Comparison of ENCODE assay signal across 7 cellular contexts in genomic region chr6:134181726-134182125, GRCh38.
DNase-seq lines count a peak whose midpoint lies in the region; ATAC-seq and TF ChIP-seq lines count a peak whose summit lies in the region.
"Not testable (repeated sequence)": the region's sequence is repeated elsewhere in the genome, so short reads cannot be mapped to it uniquely, and the experiment has no call there.

No MANE protein-coding gene starts in this region.

- not testable (repeated sequence) for H3K79me2 ChIP-seq in GM23338 (replicated peaks; ENCODE audit: insufficient read depth)

- TF ChIP-seq POLR2A in upper lobe of left lung (IDR thresholded peaks at IDR 0.05): not testable (repeated sequence)

- ATAC-seq in GM23338: not testable (repeated sequence)
- ATAC-seq in esophagus mucosa: peak; percentile 17
- ATAC-seq in upper lobe of left lung (ENCODE audit: low FRiP score in 2 of 2): peak in 1 of 2 donors; percentile 2

- POLR2A ChIA-PET in Caco-2 (lab: Charles Lee): not testable (repeated sequence)

- H3K36me3 ChIP-seq in Caco-2 (ENCODE audit: control insufficient read depth, insufficient read depth, low read length); GM23338 (ENCODE audit: insufficient read depth); WERI-Rb-1; upper lobe of left lung: not testable (repeated sequence)
- peaks cover 13% of the 10 kb centered on the region for H3K36me3 ChIP-seq in neutrophil

- not testable (repeated sequence) for H3K9me3 Mint-ChIP-seq in Caco-2 (ENCODE audit: unreplicated experiment); GM23338

- not testable (repeated sequence) for TF ChIP-seq CTCF in Caco-2 (IDR thresholded peaks at IDR 0.05; ENCODE audit: insufficient read depth in 1 of 2, low read depth in 1 of 2, low read length in 1 of 2, severe bottlenecking in 1 of 2, unreplicated experiment in 1 of 2); GM23338 (conservative IDR thresholded peaks at IDR 0.05; ENCODE audit: low read depth in 2 of 2); WERI-Rb-1 (IDR thresholded peaks at IDR 0.05; ENCODE audit: low read depth, low read length); neutrophil (IDR thresholded peaks at IDR 0.05); upper lobe of left lung (IDR thresholded peaks at IDR 0.05)

- H3F3A ChIP-seq in GM23338 (replicated peaks; ENCODE audit: low read depth): not testable (repeated sequence)

- not testable (repeated sequence) for H3K27me3 Mint-ChIP-seq in Caco-2 (ENCODE audit: insufficient read depth, unreplicated experiment)
- peaks cover 12% of the 10 kb centered on the region for H3K27me3 Mint-ChIP-seq in GM23338 (ENCODE audit: insufficient read depth, low read depth, poor library complexity)

- CTCF ChIA-PET in Caco-2 (lab: Charles Lee): not testable (repeated sequence)

- not testable (repeated sequence) for H3K9me3 ChIP-seq in Caco-2; WERI-Rb-1 (ENCODE audit: severe bottlenecking); neutrophil; upper lobe of left lung

- not testable (repeated sequence) for BruUV-seq in Caco-2 (replicated peaks; lab: Mats Ljungman, UMichigan)

- TF ChIP-seq EP300 in upper lobe of left lung (IDR thresholded peaks at IDR 0.05): peak in 1 of 4 donors; percentile 22

- H3K27ac Mint-ChIP-seq in Caco-2 (ENCODE audit: unreplicated experiment): peak overlapping the region; percentile 34
- H3K27ac Mint-ChIP-seq in GM23338: not testable (repeated sequence)

- H3K9me2 ChIP-seq in GM23338 (ENCODE audit: insufficient read depth): not testable (repeated sequence)

- WGBS in upper lobe of left lung, 2 donors: 76 to 79% methylated on average over 5 of the region's 5 CpGs

- H2AFZ ChIP-seq in GM23338: peak overlapping the region; percentile 75; the same call in 1 of the 2 replicates

- H3K4me3 ChIP-seq in Caco-2 (ENCODE audit: low read depth, low read length); GM23338; WERI-Rb-1 (ENCODE audit: low read depth, low read length); neutrophil (ENCODE audit: low read depth in 1 of 2, low read length in 1 of 2); upper lobe of left lung: not testable (repeated sequence)

- H3K4me1 Mint-ChIP-seq in Caco-2 (ENCODE audit: low read depth, unreplicated experiment): peaks cover 27% of the 10 kb centered on the region
- peaks cover 38% of the 10 kb centered on the region for H3K4me1 Mint-ChIP-seq in GM23338

- not testable (repeated sequence) for DNase-seq in Caco-2; GM23338 (ENCODE audit: low spot score); WERI-Rb-1
- DNase-seq in NCI-H510A treated with DMSO at 0.1 percent for 48 hours (lab: John Stamatoyannopoulos, UW): peak; percentile 41
- DNase-seq in upper lobe of left lung: peak in 1 of 2 donors; percentile 80

- H3K27me3 ChIP-seq in Caco-2 (replicated peaks; ENCODE audit: control insufficient read depth, insufficient read depth, low read length); WERI-Rb-1 (ENCODE audit: insufficient read depth, low read depth, severe bottlenecking); neutrophil; upper lobe of left lung: not testable (repeated sequence)
- peaks cover 12% of the 10 kb centered on the region for H3K27me3 ChIP-seq in GM23338 (ENCODE audit: insufficient read depth)

- H4K20me1 ChIP-seq in GM23338 (replicated peaks; ENCODE audit: insufficient read depth): not testable (repeated sequence)

- H3K4me2 ChIP-seq in GM23338: not testable (repeated sequence)

- H3K4me3 Mint-ChIP-seq in Caco-2 (ENCODE audit: unreplicated experiment); GM23338: not testable (repeated sequence)

- H3K36me3 Mint-ChIP-seq in Caco-2 (ENCODE audit: insufficient read depth, unreplicated experiment); GM23338 (ENCODE audit: low read depth): not testable (repeated sequence)

- H3K27ac ChIP-seq in GM23338 (ENCODE audit: low read depth): not testable (repeated sequence)
- H3K27ac ChIP-seq in WERI-Rb-1 (peak overlapping the region; percentile 9; the same call in 1 of the 2 replicates), neutrophil (peak overlapping the region; percentile 33), upper lobe of left lung (peak overlapping the region in 3 of 4 donors; percentile 30 to 65 (median 51))

- intact Hi-C loops in Caco-2 (cut with micrococcal nuclease; ENCODE audit: unreplicated experiment): not testable (repeated sequence)

- H3K4me1 ChIP-seq in Caco-2 (peaks cover 39% of the 10 kb centered on the region), GM23338 (ENCODE audit: insufficient read depth) (peaks cover 46% of the 10 kb centered on the region), neutrophil (ENCODE audit: control insufficient read depth in 1 of 2, insufficient read depth in 1 of 2, low read depth in 1 of 2, low read length in 1 of 2) (peaks cover 29 to 40% of the 10 kb centered on the region in 2 experiments), upper lobe of left lung (peaks cover 5 to 20% (median 15%) of the 10 kb centered on the region in 4 donors)
